In genomic region chr3:150449169-150449721, GRCh38 we compare ENCODE assay signal across 10 cellular contexts. TPM values are rescaled to one million over a fixed set of nuclear protein-coding genes. Genes with fewer than 3 reads are reported as not detected.
DNase-seq lines count a peak whose midpoint lies in the region; ATAC-seq, FAIRE-seq and TF ChIP-seq lines count a peak whose summit lies in the region.
"Had no signal": no experiment of that assay in that cellular context is flagged by ENCODE, and none has a peak within 500 bp of the region (broad histone marks: within the 10 kb centered on the region; RNA-seq: fewer than 3 reads in every experiment).

No MANE protein-coding gene starts in this region.

- peak; percentile 75 for DNase-seq in AG10803 (ENCODE audit: low read depth)
- peak; percentile 45 for DNase-seq in HS-27A (ENCODE audit: low read depth)
- peak; percentile 66 for DNase-seq in astrocyte of the hippocampus (ENCODE audit: low read depth, low spot score)
- no peak for DNase-seq in keratinocyte (ENCODE audit: low read depth, low spot score)
- DNase-seq in DMS 273 (lab: John Stamatoyannopoulos, UW; ENCODE audit: unreplicated experiment) = no peak
- no peak for DNase-seq in NCI-H128 (lab: John Stamatoyannopoulos, UW; ENCODE audit: unreplicated experiment)
- DNase-seq: Caco-2, tibial artery had no signal

- no peaks in the 10 kb centered on the region for H3K9me3 ChIP-seq in keratinocyte (ENCODE audit: control insufficient read depth, low read depth, low read length)
- H3K9me3 ChIP-seq: Caco-2, tibial artery had no signal

- TF ChIP-seq CTCF in AG10803 (conservative IDR thresholded peaks at IDR 0.05; ENCODE audit: low read length) (no peak), keratinocyte (optimal IDR thresholded peaks at IDR 0.05 in 1 of 3, IDR thresholded peaks at IDR 0.05 in 1 of 3, conservative IDR thresholded peaks at IDR 0.05 in 1 of 3; ENCODE audit: extremely low read depth in 1 of 3, insufficient read depth in 2 of 3, low read length in 3 of 3) (no peak)

- peak overlapping the region; percentile 53 for H3K27ac ChIP-seq in keratinocyte (ENCODE audit: control insufficient read depth, insufficient read depth, low read length)
- H3K27ac ChIP-seq: tibial artery had no signal

- no peak overlapping the region for H2AFZ ChIP-seq in keratinocyte (ENCODE audit: control insufficient read depth, low read length)

- H3K9ac ChIP-seq in keratinocyte (ENCODE audit: control insufficient read depth, extremely low read depth, insufficient read depth, low read length) = no peak overlapping the region

- no peaks in the 10 kb centered on the region for H4K20me1 ChIP-seq in keratinocyte (ENCODE audit: control insufficient read depth, extremely low read depth, insufficient read depth, low read length)

- no peak overlapping the region for H3K4me3 ChIP-seq in AG10803 (ENCODE audit: low read length)
- H3K4me3 ChIP-seq in keratinocyte (ENCODE audit: control insufficient read depth in 2 of 3, extremely low read depth in 1 of 3, insufficient read depth in 2 of 3, low read depth in 1 of 3, low read length in 3 of 3) = peak overlapping the region in 1 of 3 experiments; percentile 29
- H3K4me3 ChIP-seq: tibial artery had no signal

- peaks cover 36% of the 10 kb centered on the region for H3K4me1 ChIP-seq in keratinocyte (ENCODE audit: control insufficient read depth, extremely low read depth, insufficient read depth, low read length)

- peaks cover 68% of the 10 kb centered on the region for H3K79me2 ChIP-seq in keratinocyte (ENCODE audit: control insufficient read depth, insufficient read depth, low read length)

- FAIRE-seq in keratinocyte (lab: Jason Lieb, UNC) = no peak

- H3K9me1 ChIP-seq in keratinocyte (ENCODE audit: control insufficient read depth, extremely low read depth, insufficient read depth, low read length) = no peaks in the 10 kb centered on the region

- H3K36me3 ChIP-seq in keratinocyte (ENCODE audit: control insufficient read depth in 2 of 2, extremely low read depth in 1 of 2, insufficient read depth in 2 of 2, low read length in 2 of 2) = no peaks in the 10 kb centered on the region
- H3K36me3 ChIP-seq: tibial artery had no signal

- peak overlapping the region; percentile 59 for H3K4me2 ChIP-seq in keratinocyte (ENCODE audit: control insufficient read depth, extremely low read depth, insufficient read depth, low read depth, low read length)

- dilution Hi-C loops in keratinocyte (cut with MboI; ENCODE audit: extremely low pct_ligation_motif_present, low sequenced_read_pairs) = no loop called here

- H3K27me3 ChIP-seq in keratinocyte (ENCODE audit: control insufficient read depth, extremely low read depth, insufficient read depth, low read length) = no peaks in the 10 kb centered on the region
- H3K27me3 ChIP-seq: tibial artery had no signal

- ATAC-seq in GM21737 (IDR thresholded peaks at IDR 0.05; ENCODE audit: unreplicated experiment) (no peak), HG02642 (IDR thresholded peaks at IDR 0.05; ENCODE audit: poor library complexity, unreplicated experiment) (no peak)

RNA-seq across cellular contexts. Expression of gene TSC22D2, which starts 41.1 kb away (rescaled TPM):
- polyA plus RNA-seq in keratinocyte = 16.3 to 22.3 TPM (median 19.3 TPM) in 3 replicates
- polyA plus RNA-seq in keratinocyte (2011; ENCODE audit: low read depth) = 125 TPM
- 7.4 and 15.8 TPM in 2 replicates for polyA plus RNA-seq in keratinocyte (2011; cell fraction: cytosol; rRNA removed)
- 43.1 and 52.5 TPM in 2 replicates for polyA plus RNA-seq in keratinocyte (2011; cell fraction: nucleus; rRNA removed)
- 20.4 and 38.9 TPM in 2 replicates for polyA plus RNA-seq in keratinocyte (2012; ENCODE audit: low replicate concordance)
- 19.9 to 41.0 TPM (median 28.5 TPM) in 3 replicates for polyA minus RNA-seq in keratinocyte
- polyA minus RNA-seq in keratinocyte (2011; cell fraction: cytosol; rRNA and poly(A)+ RNA removed) = 13.8 TPM
- polyA minus RNA-seq in keratinocyte (2011; cell fraction: nucleus; rRNA and poly(A)+ RNA removed) = 52.3 and 100 TPM in 2 replicates

Comparison
In these comparisons a context has a peak if more than half of its experiments do, and no peak if none do; other contexts are left out.
1. DNase-seq: peak in AG10803 (single experiment), HS-27A (single experiment) and astrocyte of the hippocampus (single experiment); none in keratinocyte (single experiment), DMS 273 (single experiment) and NCI-H128 (single experiment).